ENCODE assay signal across 9 cellular contexts in genomic region chr1:195717651-195718050, GRCh38.
DNase-seq lines count a peak whose midpoint lies in the region; ATAC-seq and TF ChIP-seq lines count a peak whose summit lies in the region.
"Had no signal": no experiment of that assay in that cellular context is flagged by ENCODE, and none has a peak within 500 bp of the region (broad histone marks: within the 10 kb centered on the region; RNA-seq: fewer than 3 reads in every experiment).

No MANE protein-coding gene starts in this region.

- H3K4me2 ChIP-seq in GM23248 (ENCODE audit: unreplicated experiment) = no peak overlapping the region
- H3K4me2 ChIP-seq in Karpas-422 (ENCODE audit: low read depth, low read length, poor library complexity, severe bottlenecking) = no peak overlapping the region

- H2AFZ ChIP-seq in GM23248 (peak overlapping the region; percentile 66), Karpas-422 (ENCODE audit: low read length) (no peak overlapping the region)

- peaks cover 6% of the 10 kb centered on the region; the same call in 1 of the 2 replicates for H3F3A ChIP-seq in GM23248 (ENCODE audit: insufficient read depth)

- CTCF ChIA-PET in AG04450 (lab: Charles Lee) = interaction anchor here (0.5 to 1.4 kb wide), 5 partner anchors 9 to 493 kb away, joined by 3 to 7 read pairs (median 3); no protein-coding TSS in a partner anchor
- CTCF ChIA-PET in activated naive CD4-positive, alpha-beta T cell treated with anti-CD3 and anti-CD28 coated beads for 36 hours (lab: Charles Lee) = interaction anchor here (0.7 kb wide), 1 partner anchor 28 kb away, joined by 6 read pairs; no protein-coding TSS in a partner anchor

- in situ Hi-C loops in GM23248 (cut with MboI) = no loop called here

- H3K9me3 ChIP-seq in AG04450 (ENCODE audit: control insufficient read depth, insufficient read depth, low read length) = no peaks in the 10 kb centered on the region; the same call in 1 of the 2 replicates
- no peaks in the 10 kb centered on the region for H3K9me3 ChIP-seq in GM23248 (ENCODE audit: low read depth)
- no peaks in the 10 kb centered on the region for H3K9me3 ChIP-seq in Karpas-422 (ENCODE audit: low read length)

- H3K9me3 Mint-ChIP-seq in activated naive CD4-positive, alpha-beta T cell treated with anti-CD3 and anti-CD28 coated beads for 36 hours = no peaks in the 10 kb centered on the region

- H3K27ac Mint-ChIP-seq in activated naive CD4-positive, alpha-beta T cell treated with anti-CD3 and anti-CD28 coated beads for 36 hours = no peak overlapping the region

- no peaks in the 10 kb centered on the region for H3K4me1 Mint-ChIP-seq in activated naive CD4-positive, alpha-beta T cell treated with anti-CD3 and anti-CD28 coated beads for 36 hours (ENCODE audit: low read depth)

- no peaks in the 10 kb centered on the region for H3K27me3 Mint-ChIP-seq in activated naive CD4-positive, alpha-beta T cell treated with anti-CD3 and anti-CD28 coated beads for 36 hours (ENCODE audit: low read depth)

- no peak for ATAC-seq in GM21576 (IDR thresholded peaks at IDR 0.05; ENCODE audit: unreplicated experiment)

- 10 to 12% methylated on average over 3 of the region's 3 CpGs for WGBS in GM23248 (ENCODE audit: low coverage in 1 of 2, low lambda C conversion rate in 2 of 2, missing lambda C conversion rate in 2 of 2), 2 experiments

- no peaks in the 10 kb centered on the region for H3K36me3 Mint-ChIP-seq in activated naive CD4-positive, alpha-beta T cell treated with anti-CD3 and anti-CD28 coated beads for 36 hours (ENCODE audit: low read depth)

- TF ChIP-seq CTCF in AG04450 (IDR thresholded peaks at IDR 0.05; ENCODE audit: low read depth, low read length) = peak; percentile 90
- peak; percentile 72 for TF ChIP-seq CTCF in foreskin fibroblast (IDR thresholded peaks at IDR 0.05; ENCODE audit: low read depth, low read length)

- H3K36me3 ChIP-seq in GM23248 (ENCODE audit: low read depth) = no peaks in the 10 kb centered on the region
- no peaks in the 10 kb centered on the region for H3K36me3 ChIP-seq in Karpas-422 (ENCODE audit: insufficient read depth, low read length)

- no peak overlapping the region for H3K4me3 Mint-ChIP-seq in activated naive CD4-positive, alpha-beta T cell treated with anti-CD3 and anti-CD28 coated beads for 36 hours

- no peak overlapping the region for H3K4me3 ChIP-seq in AG04450 (ENCODE audit: low read depth, low read length)
- H3K4me3 ChIP-seq in GM23248 = no peak overlapping the region
- no peak overlapping the region for H3K4me3 ChIP-seq in foreskin fibroblast (ENCODE audit: low read depth in 1 of 2, low read length in 2 of 2)
- no peak overlapping the region for H3K4me3 ChIP-seq in Karpas-422 (ENCODE audit: low read length)

- DNase-seq in AG04450 (ENCODE audit: low read depth, low spot score) (no peak), GM23248 (peak; percentile 63), RKO (ENCODE audit: low spot score) (peak; percentile 59), foreskin fibroblast (peak; percentile 21 to 59), NOMO-1 treated with dmso at 0.1 percent for 144 hours (lab: John Stamatoyannopoulos, UW; ENCODE audit: unreplicated experiment) (no peak), Karpas-422 (no peak)
- no peak for DNase-seq in activated naive CD4-positive, alpha-beta T cell treated with anti-CD3 and anti-CD28 coated beads for 36 hours
- DNase-seq: DND-41 had no signal

- H4K20me1 ChIP-seq in GM23248 (ENCODE audit: insufficient read depth) = no peaks in the 10 kb centered on the region
- H4K20me1 ChIP-seq in Karpas-422 (ENCODE audit: insufficient read depth, low read depth, low read length) = no peaks in the 10 kb centered on the region

- H3K9ac ChIP-seq in GM23248 (no peak overlapping the region), Karpas-422 (ENCODE audit: low read length) (no peak overlapping the region)

- intact Hi-C loops in activated naive CD4-positive, alpha-beta T cell treated with anti-CD3 and anti-CD28 coated beads for 36 hours (cut with micrococcal nuclease) = no loop called here

- H3K4me1 ChIP-seq in GM23248 (ENCODE audit: insufficient read depth) (peaks cover 23% of the 10 kb centered on the region), Karpas-422 (ENCODE audit: low read length) (no peaks in the 10 kb centered on the region)

- no peaks in the 10 kb centered on the region for H3K27me3 ChIP-seq in AG04450 (ENCODE audit: control insufficient read depth, insufficient read depth, low read length)
- no peaks in the 10 kb centered on the region for H3K27me3 ChIP-seq in GM23248 (replicated peaks; ENCODE audit: insufficient read depth)
- H3K27me3 ChIP-seq in Karpas-422 (ENCODE audit: low read length) = no peaks in the 10 kb centered on the region

- H3K27ac ChIP-seq in AG04450 (ENCODE audit: low read depth, low read length) (no peak overlapping the region), GM23248 (no peak overlapping the region), Karpas-422 (ENCODE audit: low read length) (no peak overlapping the region)

- H3K79me2 ChIP-seq in GM23248 (ENCODE audit: insufficient read depth) = no peaks in the 10 kb centered on the region
- H3K79me2 ChIP-seq in Karpas-422 (ENCODE audit: low read length) = no peaks in the 10 kb centered on the region

- POLR2A ChIA-PET in AG04450 (lab: Yijun Ruan, JAX) = no interaction called here

- H3K9me2 ChIP-seq in GM23248 (ENCODE audit: insufficient read depth) = no peaks in the 10 kb centered on the region
- H3K9me2 ChIP-seq in Karpas-422 (replicated peaks; ENCODE audit: insufficient read depth, low read length) = no peaks in the 10 kb centered on the region

Comparison
In these comparisons a context has a peak if more than half of its experiments do, and no peak if none do; other contexts are left out.
1. DNase-seq: peak in GM23248 (single experiment), RKO (single experiment) and foreskin fibroblast (2 of 2); none in AG04450 (single experiment), NOMO-1 treated with dmso at 0.1 percent for 144 hours (single experiment), activated naive CD4-positive, alpha-beta T cell treated with anti-CD3 and anti-CD28 coated beads for 36 hours (single experiment) and Karpas-422 (single experiment).